ENCODE assay signal across 8 cellular contexts in genomic region chr19:56120002-56120370, GRCh38. TPM values are rescaled to one million over a fixed set of nuclear protein-coding genes. Genes with fewer than 3 reads are reported as not detected.
DNase-seq lines count a peak whose midpoint lies in the region; ATAC-seq and TF ChIP-seq lines count a peak whose summit lies in the region.

No MANE protein-coding gene starts in this region.

- TF ChIP-seq CTCF in testis (IDR thresholded peaks at IDR 0.05): no peak

- intact Hi-C loops in activated CD4-positive, alpha-beta T cell treated with anti-CD3 and anti-CD28 coated beads for 36 hours (cut with DNase I, micrococcal nuclease): loop anchor here in 1 of 2 experiments (1.0 to 10.0 kb wide), 6 partner anchors 285 to 1005 kb away; partner anchors contain the start of genes FIZ1, PPP1R12C, PPP6R1 and RPL28
- intact Hi-C loops in testis (cut with DNase I; ENCODE audit: low total_unique reads): no loop called here

- CTCF ChIA-PET in activated CD4-positive, alpha-beta T cell treated with anti-CD3 and anti-CD28 coated beads for 36 hours (lab: Charles Lee): no interaction called here

- no peak for DNase-seq in activated CD4-positive, alpha-beta T cell treated with anti-CD3 and anti-CD28 coated beads for 36 hours
- no peak for DNase-seq in activated CD4-positive, alpha-beta T cell treated with anti-CD3 and anti-CD28 coated beads for 4 hours
- DNase-seq in left lobe of liver (ENCODE audit: low spot score) (no peak), testis (no peak), 8988T (no peak)

- no peak for ATAC-seq in activated CD4-positive, alpha-beta T cell treated with anti-CD3 and anti-CD28 coated beads for 36 hours
- ATAC-seq in left lobe of liver (peak; percentile 0), HG02840 (IDR thresholded peaks at IDR 0.05; ENCODE audit: low FRiP score, unreplicated experiment) (no peak), HG03457 (IDR thresholded peaks at IDR 0.05; ENCODE audit: unreplicated experiment) (no peak)

- POLR2A ChIA-PET in activated CD4-positive, alpha-beta T cell treated with anti-CD3 and anti-CD28 coated beads for 36 hours (lab: Charles Lee): interaction anchor here (2.6 kb wide), 1 partner anchor 22 kb away, joined by 19 read pairs; the partner anchor contains the start of gene ZNF444

- H3K36me3 ChIP-seq in testis (ENCODE audit: low read depth, missing control alignments): no peaks in the 10 kb centered on the region

- no peaks in the 10 kb centered on the region for H3K9me3 ChIP-seq in testis

- H3K4me3 Mint-ChIP-seq in activated CD4-positive, alpha-beta T cell treated with anti-CD3 and anti-CD28 coated beads for 36 hours: peak overlapping the region; percentile 82

- peaks cover 49% of the 10 kb centered on the region for H3K4me1 Mint-ChIP-seq in activated CD4-positive, alpha-beta T cell treated with anti-CD3 and anti-CD28 coated beads for 36 hours

- H3K4me3 ChIP-seq in testis: peak overlapping the region; percentile 83 to 92

- H3K36me3 Mint-ChIP-seq in activated CD4-positive, alpha-beta T cell treated with anti-CD3 and anti-CD28 coated beads for 36 hours (ENCODE audit: low read depth): peaks cover 19% of the 10 kb centered on the region

- H3K9me3 Mint-ChIP-seq in activated CD4-positive, alpha-beta T cell treated with anti-CD3 and anti-CD28 coated beads for 36 hours (ENCODE audit: low read depth): no peaks in the 10 kb centered on the region

- TF ChIP-seq POLR2A in testis (IDR thresholded peaks at IDR 0.05): no peak

- H3K27me3 ChIP-seq in testis: no peaks in the 10 kb centered on the region

- H3K27me3 Mint-ChIP-seq in activated CD4-positive, alpha-beta T cell treated with anti-CD3 and anti-CD28 coated beads for 36 hours: no peaks in the 10 kb centered on the region

- peak overlapping the region; percentile 80 for H3K27ac ChIP-seq in angular gyrus (ENCODE audit: low read depth, low read length)
- peak overlapping the region; percentile 88 to 94 for H3K27ac ChIP-seq in testis

- peak overlapping the region; percentile 91 for H3K27ac Mint-ChIP-seq in activated CD4-positive, alpha-beta T cell treated with anti-CD3 and anti-CD28 coated beads for 36 hours

- 12 to 27% methylated on average over 4 to 8 of the region's 8 CpGs for WGBS in testis, 2 donors

- H3K4me1 ChIP-seq in testis: peaks cover 41% of the 10 kb centered on the region

RNA-seq across cellular contexts. Expression of gene ZNF787, which starts 1.1 kb away (rescaled TPM):
- total RNA-seq in activated CD4-positive, alpha-beta T cell treated with anti-CD3 and anti-CD28 coated beads for 36 hours: 10 to 100 TPM; 27.6 to 28.4 TPM
- 29.0 TPM for total RNA-seq in left lobe of liver
- 10 to 100 TPM; 35.7 to 41.4 TPM for total RNA-seq in testis
- polyA plus RNA-seq in testis (ENCODE audit: insufficient read depth, low read depth, low replicate concordance): 22.3 TPM

RNA-seq across cellular contexts. Expression of gene ZNF444, which starts 21.1 kb away (rescaled TPM):
- total RNA-seq in activated CD4-positive, alpha-beta T cell treated with anti-CD3 and anti-CD28 coated beads for 36 hours: 10 to 100 TPM; 29.2 to 32.2 TPM
- total RNA-seq in left lobe of liver (58.5 TPM), testis (10 to 100 TPM; 59.2 to 62.6 TPM)
- polyA plus RNA-seq in testis (ENCODE audit: insufficient read depth, low read depth, low replicate concordance): 24.7 TPM

RNA-seq across cellular contexts. Expression of gene GALP, which starts 55.8 kb away (rescaled TPM):
- not detected for total RNA-seq in activated CD4-positive, alpha-beta T cell treated with anti-CD3 and anti-CD28 coated beads for 36 hours
- total RNA-seq in left lobe of liver: not detected
- total RNA-seq in testis: not detected
- polyA plus RNA-seq in testis (ENCODE audit: insufficient read depth, low read depth, low replicate concordance): not detected
